In genomic region chr16:81378049-81378448, GRCh38 we compare ENCODE assay signal across 33 cellular contexts.
"Had no signal": no experiment of that assay in that cellular context is flagged by ENCODE, and none has a peak within 500 bp of the region (broad histone marks: within the 10 kb centered on the region; RNA-seq: fewer than 3 reads in every experiment).

No MANE protein-coding gene starts in this region.

- H3K4me1 Mint-ChIP-seq: activated CD8-positive, alpha-beta memory T cell treated with anti-CD3 and anti-CD28 coated beads, Interleukin-2, amount 10 ng/mL, durations not matched to agents 7 days and 5 days had no signal

- H3K4me1 ChIP-seq: Peyer's patch, SJSA1 had no signal

- H3K27ac ChIP-seq: brain microvascular endothelial cell, Peyer's patch, SJSA1, VCaP had no signal

- H3K4me3 ChIP-seq: Peyer's patch, SJSA1 had no signal

- H3K27me3 Mint-ChIP-seq: activated CD4-positive, alpha-beta memory T cell treated with anti-CD3 and anti-CD28 coated beads, Interleukin-2, amount 10 ng/mL, durations not matched to agents 7 days and 5 days; activated CD8-positive, alpha-beta memory T cell treated with anti-CD3 and anti-CD28 coated beads, Interleukin-2, amount 10 ng/mL, durations not matched to agents 7 days and 5 days; activated naive CD8-positive, alpha-beta T cell treated with anti-CD3 and anti-CD28 coated beads for 36 hours; T-cell had no signal

- ATAC-seq: activated CD8-positive, alpha-beta memory T cell treated with anti-CD3 and anti-CD28 coated beads, Interleukin-2, amount 10 ng/mL, durations not matched to agents 7 days and 5 days; PC-3; T-cell had no signal

- H3K9me3 ChIP-seq: Peyer's patch, SJSA1, SK-N-SH had no signal

- DNase-seq: activated CD4-positive, alpha-beta memory T cell treated with anti-CD3 and anti-CD28 coated beads, Interleukin-2, amount 10 ng/mL, durations not matched to agents 7 days and 5 days; activated CD4-positive, alpha-beta T cell treated with anti-CD3 and anti-CD28 coated beads for 1 hour; activated CD4-positive, alpha-beta T cell treated with anti-CD3 and anti-CD28 coated beads for 48 hours; activated CD4-positive, CD25-positive, alpha-beta regulatory T cell; activated CD8-positive, alpha-beta memory T cell treated with anti-CD3 and anti-CD28 coated beads for 24 hours; activated CD8-positive, alpha-beta memory T cell treated with anti-CD3 and anti-CD28 coated beads, Interleukin-2, amount 10 ng/mL, durations not matched to agents 7 days and 5 days; activated CD8-positive, alpha-beta memory T cell treated with anti-CD3 and anti-CD28 coated beads, Interleukin-2, amount 50 U/mL, for 48 hours; activated effector memory CD4-positive, alpha-beta T cell treated with Interleukin-2 at 50 U/mL for 16 hours; activated naive CD4-positive, alpha-beta T cell treated with anti-CD3 and anti-CD28 coated beads, Interleukin-2, amount 50 U/mL, for 16 hours; activated naive CD8-positive, alpha-beta T cell treated with anti-CD3 and anti-CD28 coated beads for 36 hours; activated T-cell treated with anti-CD3 and anti-CD28 coated beads, Interleukin-2, amount 50 U/mL, for 48 hours; amniotic stem cell; aorta; brain microvascular endothelial cell; central memory CD4-positive, alpha-beta T cell; NCI-H1105; NCI-H1417 treated with DMSO at 0.1 percent for 48 hours; NCI-H187 treated with DMSO at 0.1 percent for 48 hours; NCI-H2081; NCI-H345; NCI-H510A; NCI-H748 treated with DMSO at 0.1 percent for 48 hours; NK-92 treated with Interleukin-12 subunit alpha and Interleukin-12 subunit beta, amount 100 ng/mL, for 24 hours; PC-3; Peyer's patch; RPMI8226; SHP77 treated with DMSO at 0.1 percent for 48 hours; SK-N-SH; T-cell; T-helper 2 cell; T-helper 9 cell had no signal

- H3K4me3 Mint-ChIP-seq: activated CD4-positive, alpha-beta memory T cell treated with anti-CD3 and anti-CD28 coated beads, Interleukin-2, amount 10 ng/mL, durations not matched to agents 7 days and 5 days; activated CD8-positive, alpha-beta memory T cell treated with anti-CD3 and anti-CD28 coated beads, Interleukin-2, amount 10 ng/mL, durations not matched to agents 7 days and 5 days; activated naive CD8-positive, alpha-beta T cell treated with anti-CD3 and anti-CD28 coated beads for 36 hours; T-cell had no signal

- H3K27me3 ChIP-seq: brain microvascular endothelial cell, Peyer's patch, SJSA1 had no signal

- H3K27ac Mint-ChIP-seq: activated CD4-positive, alpha-beta memory T cell treated with anti-CD3 and anti-CD28 coated beads, Interleukin-2, amount 10 ng/mL, durations not matched to agents 7 days and 5 days; activated CD8-positive, alpha-beta memory T cell treated with anti-CD3 and anti-CD28 coated beads, Interleukin-2, amount 10 ng/mL, durations not matched to agents 7 days and 5 days; activated naive CD8-positive, alpha-beta T cell treated with anti-CD3 and anti-CD28 coated beads for 36 hours; T-cell had no signal

- H3K9ac ChIP-seq: SK-N-SH had no signal

- H3K4me2 ChIP-seq: SK-N-SH had no signal

- H3K9me3 Mint-ChIP-seq: activated CD4-positive, alpha-beta memory T cell treated with anti-CD3 and anti-CD28 coated beads, Interleukin-2, amount 10 ng/mL, durations not matched to agents 7 days and 5 days; activated naive CD8-positive, alpha-beta T cell treated with anti-CD3 and anti-CD28 coated beads for 36 hours; T-cell had no signal
